In genomic region chr19:1608414-1609391, GRCh38 we compare ENCODE assay signal across 11 cellular contexts. TPM values are rescaled to one million over a fixed set of nuclear protein-coding genes. Genes with fewer than 3 reads are reported as not detected.
A peak's percentile ranks its signal among the peaks of the same experiment; 100 is the strongest.
DNase-seq lines count a peak whose midpoint lies in the region; ATAC-seq and TF ChIP-seq lines count a peak whose summit lies in the region.
"Had no signal": no experiment of that assay in that cellular context is flagged by ENCODE, and none has a peak within 500 bp of the region (broad histone marks: within the 10 kb centered on the region; RNA-seq: fewer than 3 reads in every experiment).

No MANE protein-coding gene starts in this region.

- no peak overlapping the region for H2AFZ ChIP-seq in mammary epithelial cell (ENCODE audit: low read depth, low read length)

- H3K36me3 Mint-ChIP-seq in activated T-cell treated with anti-CD3 and anti-CD28 coated beads, Interleukin-2, amount 50 U/mL, for 4 hours (ENCODE audit: insufficient read depth), result peaks cover 6% of the 10 kb centered on the region
- no peaks in the 10 kb centered on the region for H3K36me3 Mint-ChIP-seq in natural killer cell

- in situ Hi-C loops in mammary epithelial cell (cut with MboI; ENCODE audit: low sequenced_read_pairs in 2 of 2), result no loop called here

- 32 to 42% methylated on average over 14 to 32 of the region's 33 CpGs for WGBS in upper lobe of left lung, 2 donors
- 60% methylated on average over 17 of the region's 33 CpGs for WGBS in mammary epithelial cell (ENCODE audit: low coverage, missing lambda C conversion rate)

- no peaks in the 10 kb centered on the region for H3K9me3 Mint-ChIP-seq in activated T-cell treated with anti-CD3 and anti-CD28 coated beads, Interleukin-2, amount 50 U/mL, for 4 hours
- H3K9me3 Mint-ChIP-seq in natural killer cell, result no peaks in the 10 kb centered on the region

- H3K4me1 ChIP-seq in upper lobe of left lung (peaks cover 18 to 34% (median 22%) of the 10 kb centered on the region in 4 donors), mammary epithelial cell (ENCODE audit: insufficient read depth, low read length) (peaks cover 5% of the 10 kb centered on the region)

- no peak overlapping the region for H3K9ac ChIP-seq in mammary epithelial cell (ENCODE audit: insufficient read depth, low read length)

- no peaks in the 10 kb centered on the region for H3K9me3 ChIP-seq in upper lobe of left lung
- no peaks in the 10 kb centered on the region for H3K9me3 ChIP-seq in mammary epithelial cell (replicated peaks; ENCODE audit: insufficient read depth, low read length)

- ATAC-seq in activated T-cell treated with anti-CD3 and anti-CD28 coated beads, Interleukin-2, amount 50 U/mL, for 4 hours, result no peak
- ATAC-seq in natural killer cell (no peak), upper lobe of left lung (ENCODE audit: low FRiP score in 2 of 2) (no peak), HG03460 (IDR thresholded peaks at IDR 0.05; ENCODE audit: unreplicated experiment) (no peak)
- ATAC-seq: left lobe of liver had no signal

- CTCF ChIA-PET in mammary epithelial cell (lab: Charles Lee; ENCODE audit: low non-redundant PET), result no interaction called here

- no TSS peak for BruUV-seq in mammary epithelial cell (replicated peaks; lab: Mats Ljungman, UMichigan)

- TF ChIP-seq POLR2A in upper lobe of left lung (IDR thresholded peaks at IDR 0.05), result no peak

- H3K36me3 ChIP-seq in upper lobe of left lung (peaks cover 8 to 34% (median 30%) of the 10 kb centered on the region in 4 donors), mammary epithelial cell (ENCODE audit: insufficient read depth, low read length) (peaks cover 4% of the 10 kb centered on the region)

- DNase-seq in EH (ENCODE audit: low read depth) (peak; percentile 31), M059J (ENCODE audit: low read depth) (peak; percentile 83), natural killer cell (no peak), cerebellum (ENCODE audit: low spot score) (no peak), upper lobe of left lung (no peak), mammary epithelial cell (no peak)
- no peak for DNase-seq in activated T-cell treated with anti-CD3 and anti-CD28 coated beads, Interleukin-2, amount 50 U/mL, for 4 hours
- DNase-seq: NCI-H748 treated with DMSO at 0.1 percent for 48 hours had no signal

- no peak for TF ChIP-seq EP300 in upper lobe of left lung (IDR thresholded peaks at IDR 0.05)

- no peaks in the 10 kb centered on the region for H3K27me3 Mint-ChIP-seq in activated T-cell treated with anti-CD3 and anti-CD28 coated beads, Interleukin-2, amount 50 U/mL, for 4 hours (ENCODE audit: low read depth)
- H3K27me3 Mint-ChIP-seq in natural killer cell (ENCODE audit: low read depth in 2 of 2), result no peaks in the 10 kb centered on the region

- H3K27ac ChIP-seq in upper lobe of left lung (peak overlapping the region in 1 of 4 donors; percentile 35), mammary epithelial cell (ENCODE audit: insufficient read depth, low read depth, low read length) (no peak overlapping the region)

- H3K27ac Mint-ChIP-seq in natural killer cell, result peak overlapping the region; percentile 74 to 84

- H3K79me2 ChIP-seq in mammary epithelial cell (ENCODE audit: insufficient read depth, low read length), result peaks cover 16% of the 10 kb centered on the region

- peak overlapping the region in 2 of 4 donors; percentile 4 to 17 for H3K4me3 ChIP-seq in upper lobe of left lung
- no peak overlapping the region for H3K4me3 ChIP-seq in mammary epithelial cell (replicated peaks in 1 of 3; ENCODE audit: insufficient read depth in 1 of 3, low read depth in 2 of 3, low read length in 3 of 3)
- H3K4me3 ChIP-seq: smooth muscle cell had no signal

- dilution Hi-C loops in mammary epithelial cell (cut with HindIII; ENCODE audit: low sequenced_read_pairs), result loop anchor here (10.0 kb wide), 1 partner anchor 134 kb away; the partner anchor contains the start of gene C19orf25

- no peak overlapping the region for H3K4me2 ChIP-seq in mammary epithelial cell (ENCODE audit: insufficient read depth, low read depth, low read length)
- H3K4me2 ChIP-seq: smooth muscle cell had no signal

- H3K27me3 ChIP-seq in upper lobe of left lung (no peaks in the 10 kb centered on the region), mammary epithelial cell (ENCODE audit: insufficient read depth, low read length) (no peaks in the 10 kb centered on the region)

- H4K20me1 ChIP-seq in mammary epithelial cell (ENCODE audit: insufficient read depth, low read length), result no peaks in the 10 kb centered on the region

- peak overlapping the region; percentile 68 for H3K4me3 Mint-ChIP-seq in activated T-cell treated with anti-CD3 and anti-CD28 coated beads, Interleukin-2, amount 50 U/mL, for 4 hours
- peak overlapping the region; percentile 84 for H3K4me3 Mint-ChIP-seq in natural killer cell

- no peak for TF ChIP-seq CTCF in natural killer cell (IDR thresholded peaks at IDR 0.05)
- no peak for TF ChIP-seq CTCF in upper lobe of left lung (IDR thresholded peaks at IDR 0.05)
- TF ChIP-seq CTCF in mammary epithelial cell (conservative IDR thresholded peaks at IDR 0.05 in 1 of 2, IDR thresholded peaks at IDR 0.05 in 1 of 2; ENCODE audit: extremely low read depth in 1 of 2, insufficient read depth in 1 of 2, low read depth in 1 of 2, low read length in 2 of 2), result no peak

- intact Hi-C loops in natural killer cell (cut with micrococcal nuclease), result loop anchor here (5.0 to 10.0 kb wide), 2 partner anchors 64 to 204 kb away; partner anchors contain the start of genes DAZAP1 and GAMT
- intact Hi-C loops in mammary epithelial cell (cut with micrococcal nuclease), result loop anchor here (5.0 kb wide), 1 partner anchor 204 kb away; the partner anchor contains the start of gene ATP8B3

- H3K4me1 Mint-ChIP-seq in activated T-cell treated with anti-CD3 and anti-CD28 coated beads, Interleukin-2, amount 50 U/mL, for 4 hours (ENCODE audit: low read depth), result peaks cover 33% of the 10 kb centered on the region
- peaks cover 30 to 32% of the 10 kb centered on the region in 2 donors for H3K4me1 Mint-ChIP-seq in natural killer cell

RNA-seq across cellular contexts. Expression of gene UQCR11, which starts 3.4 kb away (rescaled TPM):
- total RNA-seq in M059J (2014; rRNA removed; shearing (Covaris generic)), result 87.1 and 105 TPM in 2 replicates
- total RNA-seq in activated T-cell treated with anti-CD3 and anti-CD28 coated beads, Interleukin-2, amount 50 U/mL, for 4 hours, result 100 to 1,000 TPM; 226 to 252 (median 250) TPM
- total RNA-seq in natural killer cell (100 to 1,000 TPM in 1 of 3 donors, 10 to 100 TPM in 2; 91.2 to 142 (median 99.1) TPM), cerebellum (34.8 TPM), upper lobe of left lung (100 to 1,000 TPM in 2 of 6 donors, 10 to 100 TPM in 4; 10.5 to 216 (median 67.3) TPM), mammary epithelial cell (100 to 1,000 TPM in 1 of 2 donors, 10 to 100 TPM in 1; 28.3 to 250 TPM)
- polyA plus RNA-seq in mammary epithelial cell, result 114 TPM
- polyA minus RNA-seq in mammary epithelial cell, result 3.8 TPM

RNA-seq across cellular contexts. Expression of gene MBD3, which starts 16.0 kb away (rescaled TPM):
- 64.9 and 116 TPM in 2 replicates for total RNA-seq in M059J (2014; rRNA removed; shearing (Covaris generic))
- total RNA-seq in activated T-cell treated with anti-CD3 and anti-CD28 coated beads, Interleukin-2, amount 50 U/mL, for 4 hours, result 100 to 1,000 TPM; 153 to 180 (median 163) TPM
- total RNA-seq in natural killer cell (10 to 100 TPM; 55.9 to 66.7 (median 59.0) TPM), cerebellum (39.5 TPM), upper lobe of left lung (100 to 1,000 TPM in 3 of 6 donors, 10 to 100 TPM in 3; 65.1 to 158 (median 107) TPM), mammary epithelial cell (10 to 100 TPM; 58.5 to 84.3 TPM)
- polyA plus RNA-seq in mammary epithelial cell, result 42.7 TPM
- polyA minus RNA-seq in mammary epithelial cell, result 34.8 TPM

RNA-seq across cellular contexts. Expression of gene MEX3D, which starts 40.6 kb away (rescaled TPM):
- total RNA-seq in M059J (2014; rRNA removed; shearing (Covaris generic)), result 16.5 and 48.0 TPM in 2 replicates
- 10 to 100 TPM; 12.5 to 17.0 (median 12.6) TPM for total RNA-seq in activated T-cell treated with anti-CD3 and anti-CD28 coated beads, Interleukin-2, amount 50 U/mL, for 4 hours
- total RNA-seq in natural killer cell (1 to 10 TPM; 4.2 to 6.9 (median 4.4) TPM), cerebellum (36.5 TPM), upper lobe of left lung (10 to 100 TPM; 18.0 to 43.7 (median 26.5) TPM), mammary epithelial cell (10 to 100 TPM; 41.1 to 47.2 TPM)
- 10.3 TPM for polyA plus RNA-seq in mammary epithelial cell
- 7.2 TPM for polyA minus RNA-seq in mammary epithelial cell

RNA-seq across cellular contexts. Expression of gene TCF3, which starts 43.7 kb away (rescaled TPM):
- 38.1 and 90.7 TPM in 2 replicates for total RNA-seq in M059J (2014; rRNA removed; shearing (Covaris generic))
- total RNA-seq in activated T-cell treated with anti-CD3 and anti-CD28 coated beads, Interleukin-2, amount 50 U/mL, for 4 hours, result 100 to 1,000 TPM; 144 to 184 (median 153) TPM
- 10 to 100 TPM; 54.5 to 72.2 (median 64.3) TPM for total RNA-seq in natural killer cell
- 28.9 TPM for total RNA-seq in cerebellum
- 10 to 100 TPM; 32.9 to 88.2 (median 53.3) TPM for total RNA-seq in upper lobe of left lung
- total RNA-seq in mammary epithelial cell, result 100 to 1,000 TPM in 1 of 2 donors, 10 to 100 TPM in 1; 70.7 to 108 TPM
- 80.6 TPM for polyA plus RNA-seq in mammary epithelial cell
- polyA minus RNA-seq in mammary epithelial cell, result 71.4 TPM

Comparison
In these comparisons a context has a peak if more than half of its experiments do, and no peak if none do; other contexts are left out.
1. DNase-seq: peak in EH (single experiment) and M059J (single experiment); none in activated T-cell treated with anti-CD3 and anti-CD28 coated beads, Interleukin-2, amount 50 U/mL, for 4 hours (single experiment), natural killer cell (single experiment), cerebellum (single experiment), upper lobe of left lung (0 of 2) and mammary epithelial cell (single experiment).